Comparison of ENCODE assay signal across 19 cellular contexts in the genomic region with DNA sequence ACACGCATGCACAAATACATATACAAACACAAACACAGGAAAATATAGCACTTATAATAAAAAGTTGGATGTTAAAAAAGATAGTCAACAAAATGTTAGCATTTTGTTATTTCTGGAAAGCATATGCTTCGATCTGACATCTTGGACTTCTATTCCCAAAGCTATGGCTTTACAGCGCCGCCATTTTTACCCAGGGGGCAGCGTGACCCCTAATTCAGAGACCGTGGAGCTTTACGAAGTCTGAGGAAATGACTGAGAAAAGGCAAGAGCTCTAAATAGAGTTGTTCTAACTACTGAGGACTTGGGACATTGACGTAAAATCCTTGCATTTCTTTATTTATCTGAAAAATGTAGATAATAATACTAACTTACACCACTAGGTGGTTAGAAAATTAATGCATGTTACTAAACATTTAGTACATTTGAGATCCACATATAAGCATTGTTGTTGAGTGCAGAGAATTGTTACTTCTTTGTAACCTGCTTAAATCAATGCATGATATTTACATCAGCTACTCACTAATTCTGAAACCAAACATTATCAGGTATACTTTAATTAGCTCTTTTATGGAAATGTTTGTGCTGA.
DNase-seq lines count a peak whose midpoint lies in the region; ATAC-seq and TF ChIP-seq lines count a peak whose summit lies in the region.
"Had no signal": no experiment of that assay in that cellular context is flagged by ENCODE, and none has a peak within 500 bp of the region (broad histone marks: within the 10 kb centered on the region; RNA-seq: fewer than 3 reads in every experiment).

No MANE protein-coding gene starts in this region.

- H3K9ac ChIP-seq in H9 (ENCODE audit: extremely low read depth, insufficient read length, low read length) = no peak overlapping the region

- no peaks in the 10 kb centered on the region for H3K9me3 Mint-ChIP-seq in H9
- H3K9me3 Mint-ChIP-seq: stimulated activated naive CD8-positive, alpha-beta T cell treated with anti-CD3 and anti-CD28 coated beads, Interleukin-15, Interleukin-2, amounts not matched to agents 100 ng/mL and 50 ng/mL, for 24 hours had no signal

- no peak overlapping the region for H3K56ac ChIP-seq in H9 (ENCODE audit: insufficient read length, low read depth, low read length)

- H3K27me3 ChIP-seq in H9 (ENCODE audit: insufficient read depth, low read length) = peaks cover 3% of the 10 kb centered on the region; the same call in 1 of the 2 replicates
- no peaks in the 10 kb centered on the region for H3K27me3 ChIP-seq in RWPE2 (ENCODE audit: insufficient read depth, poor library complexity, severe bottlenecking)
- H3K27me3 ChIP-seq: tibial nerve had no signal

- WGBS in H9 (ENCODE audit: extremely low coverage, insufficient read length, low lambda C conversion rate) = no CpG with 5 or more reads among the region's 8 CpGs

- H4K91ac ChIP-seq in H9 (ENCODE audit: insufficient read length, low read depth, low read length) = no peak overlapping the region

- peaks cover 2 to 8% of the 10 kb centered on the region in 2 experiments for H3K4me1 Mint-ChIP-seq in H9
- H3K4me1 Mint-ChIP-seq: natural killer cell had no signal

- no peak overlapping the region for H3K14ac ChIP-seq in H9 (ENCODE audit: insufficient read depth, low read length)

- TF ChIP-seq CTCF in AG10803 (conservative IDR thresholded peaks at IDR 0.05; ENCODE audit: low read length) (peak; percentile 3; the same call in 1 of the 2 replicates), H9 (conservative IDR thresholded peaks at IDR 0.05) (peak; percentile 44), RWPE2 (IDR thresholded peaks at IDR 0.05; ENCODE audit: poor library complexity, severe bottlenecking) (peak; percentile 34), fibroblast of pulmonary artery (IDR thresholded peaks at IDR 0.05; ENCODE audit: low read length, missing control alignments) (peak; percentile 6)

- H2BK12ac ChIP-seq in H9 (ENCODE audit: insufficient read length, low read depth, low read length) = no peak overlapping the region

- H3K4me1 ChIP-seq in H9 (ENCODE audit: insufficient read depth, low read length) = peaks cover 3% of the 10 kb centered on the region; the same call in 1 of the 2 replicates
- H3K4me1 ChIP-seq in RWPE2 (ENCODE audit: insufficient read depth, poor library complexity, severe bottlenecking) = peaks cover 13% of the 10 kb centered on the region
- H3K4me1 ChIP-seq: tibial nerve had no signal

- ATAC-seq in RWPE2 (ENCODE audit: low read depth) (no peak), HG03139 (IDR thresholded peaks at IDR 0.05; ENCODE audit: unreplicated experiment) (no peak), GM21515 (IDR thresholded peaks at IDR 0.05; ENCODE audit: unreplicated experiment) (no peak)
- ATAC-seq: natural killer cell had no signal

- no peaks in the 10 kb centered on the region for H3K79me2 ChIP-seq in H9 (ENCODE audit: insufficient read depth, low read length)

- no peak overlapping the region for H3K4me3 Mint-ChIP-seq in H9
- H3K4me3 Mint-ChIP-seq: natural killer cell; stimulated activated naive CD8-positive, alpha-beta T cell treated with anti-CD3 and anti-CD28 coated beads, Interleukin-15, Interleukin-2, amounts not matched to agents 100 ng/mL and 50 ng/mL, for 24 hours had no signal

- no peak overlapping the region for H2AK5ac ChIP-seq in H9 (ENCODE audit: insufficient read length, low read length)

- no peak overlapping the region for H2BK120ac ChIP-seq in H9 (ENCODE audit: low read depth, low read length, poor library complexity, severe bottlenecking)

- H3K36me3 ChIP-seq in RWPE2 (ENCODE audit: low read depth) = peaks cover under 1% of the 10 kb centered on the region; the same call in 1 of the 2 replicates
- H3K36me3 ChIP-seq: tibial nerve had no signal

- H3K4ac ChIP-seq in H9 (ENCODE audit: low read depth, low read length) = no peak overlapping the region

- no peak overlapping the region for H4K8ac ChIP-seq in H9 (replicated peaks; ENCODE audit: insufficient read length, low read depth, low read length)

- DNase-seq in AG10803 (ENCODE audit: low read depth) (no peak), H9 (no peak), RWPE2 (ENCODE audit: low spot score) (no peak), fibroblast of pulmonary artery (ENCODE audit: low read depth) (no peak), SHP77 treated with DMSO at 0.1 percent for 48 hours (lab: John Stamatoyannopoulos, UW) (no peak), islet precursor cell (no peak)
- DNase-seq: activated CD4-positive, alpha-beta T cell treated with anti-CD3 and anti-CD28 coated beads, Interleukin-2, amount 50 U/mL, for 1 hour; activated T-cell treated with anti-CD3 and anti-CD28 coated beads for 4 hours; amygdala; mesendoderm; natural killer cell; NCI-H1092 treated with DMSO at 0.1 percent for 48 hours; NCI-H2081 treated with DMSO at 0.1 percent for 48 hours; stimulated activated CD4-positive, alpha-beta T cell treated with anti-CD3 and anti-CD28 coated beads, Interleukin-2, amount 100 ng/mL, for 24 hours had no signal

- H3K4me2 ChIP-seq in H9 (ENCODE audit: insufficient read depth, insufficient read length, low read length) = no peak overlapping the region

- H2BK20ac ChIP-seq in H9 (ENCODE audit: low read depth, low read length, poor library complexity, severe bottlenecking) = no peak overlapping the region

- no peaks in the 10 kb centered on the region for H4K20me1 ChIP-seq in H9 (ENCODE audit: control insufficient read depth, insufficient read depth, insufficient read length)

- no peak overlapping the region for H3T11ph ChIP-seq in H9 (ENCODE audit: low read length)

- H3K79me1 ChIP-seq in H9 (ENCODE audit: insufficient read depth, low read depth, low read length, poor library complexity, severe bottlenecking) = no peaks in the 10 kb centered on the region

- no peak overlapping the region for H3K23ac ChIP-seq in H9 (ENCODE audit: insufficient read length, low read depth, low read length)

- H3K27ac Mint-ChIP-seq in H9 = no peak overlapping the region
- H3K27ac Mint-ChIP-seq: natural killer cell; stimulated activated naive CD8-positive, alpha-beta T cell treated with anti-CD3 and anti-CD28 coated beads, Interleukin-15, Interleukin-2, amounts not matched to agents 100 ng/mL and 50 ng/mL, for 24 hours had no signal

- H3K23me2 ChIP-seq in H9 (ENCODE audit: insufficient read length, low read depth, low read length, poor library complexity, severe bottlenecking) = no peaks in the 10 kb centered on the region

- H3K9me3 ChIP-seq in H9 (ENCODE audit: control insufficient read depth, low read depth, low read length) (no peaks in the 10 kb centered on the region), RWPE2 (ENCODE audit: severe bottlenecking) (no peaks in the 10 kb centered on the region)
- H3K9me3 ChIP-seq: tibial nerve had no signal

- no peak overlapping the region for H2AFZ ChIP-seq in H9 (ENCODE audit: low read length)

- H3K27me3 Mint-ChIP-seq in H9 (ENCODE audit: low read depth) = peaks cover 35% of the 10 kb centered on the region
- H3K27me3 Mint-ChIP-seq: stimulated activated naive CD8-positive, alpha-beta T cell treated with anti-CD3 and anti-CD28 coated beads, Interleukin-15, Interleukin-2, amounts not matched to agents 100 ng/mL and 50 ng/mL, for 24 hours had no signal

- H3K4me3 ChIP-seq in AG10803 (ENCODE audit: low read length) (no peak overlapping the region), RWPE2 (ENCODE audit: severe bottlenecking) (no peak overlapping the region), fibroblast of pulmonary artery (replicated peaks; ENCODE audit: low read depth, low read length) (no peak overlapping the region)
- H3K4me3 ChIP-seq: coronary artery, tibial nerve had no signal

- H3K27ac ChIP-seq in H9 (ENCODE audit: insufficient read length, low read depth, low read length) = no peak overlapping the region
- no peak overlapping the region for H3K27ac ChIP-seq in RWPE2 (ENCODE audit: poor library complexity, severe bottlenecking)
- H3K27ac ChIP-seq: coronary artery, tibial nerve had no signal

- H3K36me3 Mint-ChIP-seq in H9 (ENCODE audit: insufficient read depth in 1 of 3, low read depth in 3 of 3) = no peaks in the 10 kb centered on the region
- H3K36me3 Mint-ChIP-seq: natural killer cell had no signal

- no peak overlapping the region for H2BK15ac ChIP-seq in H9 (ENCODE audit: low read depth, low read length)

- H2BK5ac ChIP-seq in H9 (ENCODE audit: insufficient read length, low read length) = no peak overlapping the region

- no peak overlapping the region for H4K5ac ChIP-seq in H9 (ENCODE audit: insufficient read length, low read depth, low read length)

- no peak overlapping the region for H3K18ac ChIP-seq in H9 (ENCODE audit: insufficient read length, low read depth, low read length)
